Comparison of ENCODE assay signal across 20 cellular contexts in genomic region chr10:113922787-113923570, GRCh38.
A peak's percentile ranks its signal among the peaks of the same experiment; 100 is the strongest.
DNase-seq lines count a peak whose midpoint lies in the region; ATAC-seq and TF ChIP-seq lines count a peak whose summit lies in the region.
"Had no signal": no experiment of that assay in that cellular context is flagged by ENCODE, and none has a peak within 500 bp of the region (broad histone marks: within the 10 kb centered on the region; RNA-seq: fewer than 3 reads in every experiment).

No MANE protein-coding gene starts in this region.

- POLR2A ChIA-PET in PC-3 (lab: Charles Lee; ENCODE audit: unreplicated experiment): no interaction called here

- TF ChIP-seq CTCF in PC-3 (conservative IDR thresholded peaks at IDR 0.05; ENCODE audit: low read depth, low read length): peak; percentile 24; the same call in 1 of the 2 replicates
- no peak for TF ChIP-seq CTCF in spleen (IDR thresholded peaks at IDR 0.05 in 8 of 11, conservative IDR thresholded peaks at IDR 0.05 in 3 of 11)
- no peak for TF ChIP-seq CTCF in endothelial cell (IDR thresholded peaks at IDR 0.05; ENCODE audit: unreplicated experiment)

- no peak overlapping the region for H3K27ac Mint-ChIP-seq in activated CD4-positive, alpha-beta T cell treated with anti-CD3 and anti-CD28 coated beads, Interleukin-2, amount 10 ng/mL, durations not matched to agents 24 days and 14 days
- peak overlapping the region; percentile 31 for H3K27ac Mint-ChIP-seq in stimulated activated naive B cell treated with anti-CD40 and anti-IgM and Interleukin-4, amounts not matched to agents 10 μg/mL and 1 μg/mL and 100 μg/mL, for 72 hours
- no peak overlapping the region for H3K27ac Mint-ChIP-seq in endothelial cell (ENCODE audit: unreplicated experiment)
- H3K27ac Mint-ChIP-seq: activated T-cell treated with anti-CD3 and anti-CD28 coated beads, Interleukin-2, amount 50 U/mL, for 24 hours; nephron progenitor cell had no signal

- H3K27me3 Mint-ChIP-seq in activated CD4-positive, alpha-beta T cell treated with anti-CD3 and anti-CD28 coated beads, Interleukin-2, amount 10 ng/mL, durations not matched to agents 24 days and 14 days: peaks cover 28% of the 10 kb centered on the region
- H3K27me3 Mint-ChIP-seq in stimulated activated naive B cell treated with anti-CD40 and anti-IgM and Interleukin-4, amounts not matched to agents 10 μg/mL and 1 μg/mL and 100 μg/mL, for 72 hours: peaks cover 7 to 8% of the 10 kb centered on the region in 2 donors
- H3K27me3 Mint-ChIP-seq in endothelial cell (ENCODE audit: unreplicated experiment): no peaks in the 10 kb centered on the region

- peaks cover 7% of the 10 kb centered on the region for H3K9me3 Mint-ChIP-seq in activated CD4-positive, alpha-beta T cell treated with anti-CD3 and anti-CD28 coated beads, Interleukin-2, amount 10 ng/mL, durations not matched to agents 24 days and 14 days
- peaks cover 0 to 2% of the 10 kb centered on the region in 2 donors for H3K9me3 Mint-ChIP-seq in stimulated activated naive B cell treated with anti-CD40 and anti-IgM and Interleukin-4, amounts not matched to agents 10 μg/mL and 1 μg/mL and 100 μg/mL, for 72 hours
- H3K9me3 Mint-ChIP-seq in endothelial cell (ENCODE audit: unreplicated experiment): no peaks in the 10 kb centered on the region

- CTCF ChIA-PET in PC-3 (lab: Charles Lee): interaction anchor here (0.5 kb wide), 1 partner anchor 16 kb away, joined by 7 read pairs; no protein-coding TSS in a partner anchor

- ATAC-seq in PC-3 (no peak), GM18517 (IDR thresholded peaks at IDR 0.05; ENCODE audit: unreplicated experiment) (no peak)
- ATAC-seq in stimulated activated naive B cell treated with anti-CD40 and anti-IgM and Interleukin-4, amounts not matched to agents 10 μg/mL and 1 μg/mL and 100 μg/mL, for 72 hours (replicated peaks): peak; percentile 63 to 81

- no peaks in the 10 kb centered on the region for H3K36me3 ChIP-seq in PC-3 (ENCODE audit: low read depth, low read length)
- peaks cover 0 to 4% (median 0%) of the 10 kb centered on the region in 6 donors for H3K36me3 ChIP-seq in spleen
- H3K36me3 ChIP-seq: vagina had no signal

- H3K4me3 ChIP-seq in PC-3 (ENCODE audit: low read length) (no peak overlapping the region), spleen (no peak overlapping the region)
- H3K4me3 ChIP-seq: PC-9, vagina had no signal

- no peaks in the 10 kb centered on the region for H4K20me1 ChIP-seq in PC-3 (ENCODE audit: low read length)

- H3K9me3 ChIP-seq in PC-3 (ENCODE audit: low read length) (0 out of 2 replicates have a peak, but pooled peaks cover 7% of the 10 kb centered on the region), spleen (peaks cover 0 to 16% (median 15%) of the 10 kb centered on the region in 8 donors)
- H3K9me3 ChIP-seq: vagina had no signal

- peaks cover 3% of the 10 kb centered on the region for H3K36me3 Mint-ChIP-seq in activated CD4-positive, alpha-beta T cell treated with anti-CD3 and anti-CD28 coated beads, Interleukin-2, amount 10 ng/mL, durations not matched to agents 24 days and 14 days (ENCODE audit: low read depth)
- H3K36me3 Mint-ChIP-seq in stimulated activated naive B cell treated with anti-CD40 and anti-IgM and Interleukin-4, amounts not matched to agents 10 μg/mL and 1 μg/mL and 100 μg/mL, for 72 hours: peaks cover 0 to 3% of the 10 kb centered on the region in 2 donors
- H3K36me3 Mint-ChIP-seq in endothelial cell (ENCODE audit: low read depth, unreplicated experiment): no peaks in the 10 kb centered on the region

- no peak overlapping the region for H3K4me2 ChIP-seq in PC-3 (ENCODE audit: low read length)
- H3K4me2 ChIP-seq: PC-9 had no signal

- TF ChIP-seq POLR2A in spleen (IDR thresholded peaks at IDR 0.05): no peak

- H3K9ac ChIP-seq in PC-3 (ENCODE audit: low read length): no peak overlapping the region

- no peak overlapping the region for H2AFZ ChIP-seq in PC-3 (ENCODE audit: low read length)
- H2AFZ ChIP-seq: PC-9 had no signal

- H3K27me3 ChIP-seq in PC-3 (ENCODE audit: low read length): no peaks in the 10 kb centered on the region
- peaks cover 0 to 6% (median 0%) of the 10 kb centered on the region in 7 donors for H3K27me3 ChIP-seq in spleen (replicated peaks in 1 of 7)
- H3K27me3 ChIP-seq: vagina had no signal

- 55 to 61% (median 56%) methylated on average over 8 of the region's 8 CpGs for WGBS in spleen, 5 donors

- no peaks in the 10 kb centered on the region for H3K79me2 ChIP-seq in PC-3 (ENCODE audit: low read length)

- no peaks in the 10 kb centered on the region for H3K4me1 Mint-ChIP-seq in activated CD4-positive, alpha-beta T cell treated with anti-CD3 and anti-CD28 coated beads, Interleukin-2, amount 10 ng/mL, durations not matched to agents 24 days and 14 days
- H3K4me1 Mint-ChIP-seq in stimulated activated naive B cell treated with anti-CD40 and anti-IgM and Interleukin-4, amounts not matched to agents 10 μg/mL and 1 μg/mL and 100 μg/mL, for 72 hours: peaks cover 13 to 28% of the 10 kb centered on the region in 2 donors
- H3K4me1 Mint-ChIP-seq in endothelial cell (ENCODE audit: unreplicated experiment): no peaks in the 10 kb centered on the region
- H3K4me1 Mint-ChIP-seq: nephron progenitor cell had no signal

- intact Hi-C loops in activated CD4-positive, alpha-beta T cell treated with anti-CD3 and anti-CD28 coated beads, Interleukin-2, amount 10 ng/mL, durations not matched to agents 24 days and 14 days (cut with micrococcal nuclease): no loop called here
- intact Hi-C loops in PC-3 (cut with micrococcal nuclease): no loop called here
- intact Hi-C loops in spleen (cut with DNase I; ENCODE audit: low total_unique reads): no loop called here

- peak; percentile 47 for DNase-seq in activated CD4-positive, alpha-beta T cell treated with anti-CD3 and anti-CD28 coated beads, Interleukin-2, amount 10 ng/mL, durations not matched to agents 24 days and 14 days
- no peak for DNase-seq in activated CD4-positive, alpha-beta T cell treated with anti-CD3 and anti-CD28 coated beads for 4 hours
- DNase-seq in PC-3 (no peak), iPS DF 19.7 (ENCODE audit: low read depth, low spot score) (peak; percentile 28), spleen (no peak), endothelial cell (ENCODE audit: low spot score) (no peak)
- no peak for DNase-seq in stimulated activated naive B cell treated with anti-CD40 and anti-IgM and Interleukin-4, amounts not matched to agents 10 μg/mL and 1 μg/mL and 100 μg/mL, for 72 hours
- DNase-seq: ACHN; activated CD4-positive, CD25-positive, alpha-beta regulatory T cell treated with anti-CD3 and anti-CD28 coated beads, Interleukin-2, amount 50 U/mL, for 72 hours; activated T-cell treated with anti-CD3 and anti-CD28 coated beads, Interleukin-2, amount 50 U/mL, for 24 hours; erythroblast; GDM1; KBM-7; NCI-H226; nephron progenitor cell; PC-9; stimulated activated naive CD4-positive, alpha-beta T cell treated with Interleukin-2 at 50 U/mL for 16 hours; SW 1271 had no signal

- H3K27ac ChIP-seq in PC-3 (ENCODE audit: low read length) (no peak overlapping the region), spleen (no peak overlapping the region)
- H3K27ac ChIP-seq: PC-9, vagina had no signal

- BruUV-seq in PC-3 (replicated peaks; lab: Mats Ljungman, UMichigan): no TSS peak

- H3F3A ChIP-seq in PC-3 (ENCODE audit: low read length, unreplicated experiment): no peaks in the 10 kb centered on the region

- H3K4me1 ChIP-seq in PC-3 (ENCODE audit: insufficient read depth, low read length) (no peaks in the 10 kb centered on the region), spleen (peaks cover 0 to 9% (median 3%) of the 10 kb centered on the region in 6 donors)
- H3K4me1 ChIP-seq: vagina had no signal

- no peaks in the 10 kb centered on the region for H3K9me2 ChIP-seq in PC-3 (replicated peaks; ENCODE audit: low read length)

- no peak overlapping the region for H3K4me3 Mint-ChIP-seq in activated CD4-positive, alpha-beta T cell treated with anti-CD3 and anti-CD28 coated beads, Interleukin-2, amount 10 ng/mL, durations not matched to agents 24 days and 14 days
- no peak overlapping the region for H3K4me3 Mint-ChIP-seq in stimulated activated naive B cell treated with anti-CD40 and anti-IgM and Interleukin-4, amounts not matched to agents 10 μg/mL and 1 μg/mL and 100 μg/mL, for 72 hours
- H3K4me3 Mint-ChIP-seq in endothelial cell (ENCODE audit: unreplicated experiment): no peak overlapping the region
- H3K4me3 Mint-ChIP-seq: activated T-cell treated with anti-CD3 and anti-CD28 coated beads, Interleukin-2, amount 50 U/mL, for 24 hours; nephron progenitor cell had no signal

Comparison
In these comparisons a context has a peak if more than half of its experiments do, and no peak if none do; other contexts are left out.
1. DNase-seq: peak in activated CD4-positive, alpha-beta T cell treated with anti-CD3 and anti-CD28 coated beads, Interleukin-2, amount 10 ng/mL, durations not matched to agents 24 days and 14 days (single experiment) and iPS DF 19.7 (single experiment); none in activated CD4-positive, alpha-beta T cell treated with anti-CD3 and anti-CD28 coated beads for 4 hours (0 of 2), PC-3 (single experiment), stimulated activated naive B cell treated with anti-CD40 and anti-IgM and Interleukin-4, amounts not matched to agents 10 μg/mL and 1 μg/mL and 100 μg/mL, for 72 hours (single experiment), spleen (single experiment) and endothelial cell (single experiment).
2. ATAC-seq: peak in stimulated activated naive B cell treated with anti-CD40 and anti-IgM and Interleukin-4, amounts not matched to agents 10 μg/mL and 1 μg/mL and 100 μg/mL, for 72 hours (2 of 2); none in PC-3 (single experiment) and GM18517 (single experiment).